1 cellular context compared by ENCODE assay signal in genomic region chr17:75783803-75784472, GRCh38.
TF ChIP-seq lines count a peak whose summit lies in the region.

No MANE protein-coding gene starts in this region.

TF ChIP-seq in HepG2, 621 proteins besides CTCF, POLR2A, EP300 and RAD21 (continued from another document and continues in another):
- TF ChIP-seq RERE (CRISPR knock-in tag; IDR thresholded peaks at IDR 0.05; ENCODE audit: low read depth) (no peak), MTA1 (CRISPR knock-in tag; IDR thresholded peaks at IDR 0.05; ENCODE audit: borderline replicate concordance) (no peak; the same call in 1 of the 2 replicates), JUND (CRISPR knock-in tag; IDR thresholded peaks at IDR 0.05) (no peak), REPIN1 (CRISPR knock-in tag; IDR thresholded peaks at IDR 0.05; ENCODE audit: borderline replicate concordance, low read depth) (no peak), MXI1 (IDR thresholded peaks at IDR 0.05; ENCODE audit: borderline replicate concordance, low read depth, low read length) (no peak), DMAP1 (CRISPR knock-in tag; IDR thresholded peaks at IDR 0.05) (no peak), TARDBP (CRISPR knock-in tag; IDR thresholded peaks at IDR 0.05) (no peak), FOSL2 (CRISPR knock-in tag; IDR thresholded peaks at IDR 0.05) (no peak), SNAI1 (CRISPR knock-in tag; IDR thresholded peaks at IDR 0.05; ENCODE audit: borderline replicate concordance) (0 out of 2 replicates have a peak, but pooled peaks have one; percentile 61), ZMYM4 (CRISPR knock-in tag; IDR thresholded peaks at IDR 0.05) (no peak), ZNF33A (CRISPR knock-in tag; IDR thresholded peaks at IDR 0.05; ENCODE audit: borderline replicate concordance) (no peak), DNMT1 (CRISPR knock-in tag; IDR thresholded peaks at IDR 0.05) (no peak), ZSCAN25 (CRISPR knock-in tag; IDR thresholded peaks at IDR 0.05) (no peak), MXD4 (CRISPR knock-in tag; IDR thresholded peaks at IDR 0.05) (no peak), ZUFSP (CRISPR knock-in tag; IDR thresholded peaks at IDR 0.05; ENCODE audit: borderline replicate concordance) (no peak), ZNF354B (CRISPR knock-in tag; IDR thresholded peaks at IDR 0.05) (no peak), NAIF1 (CRISPR knock-in tag; IDR thresholded peaks at IDR 0.05; ENCODE audit: borderline replicate concordance) (no peak), ZC3H4 (CRISPR knock-in tag; IDR thresholded peaks at IDR 0.05; ENCODE audit: borderline replicate concordance) (peak; percentile 91; the same call in 1 of the 2 replicates), IRF2 (CRISPR knock-in tag; IDR thresholded peaks at IDR 0.05) (no peak), ZNF24 (IDR thresholded peaks at IDR 0.05) (no peak), MTF2 (CRISPR knock-in tag; IDR thresholded peaks at IDR 0.05; ENCODE audit: borderline replicate concordance) (no peak), ZNF101 (CRISPR knock-in tag; IDR thresholded peaks at IDR 0.05; ENCODE audit: borderline replicate concordance, low read depth) (no peak), BRD4 (CRISPR knock-in tag; IDR thresholded peaks at IDR 0.05) (no peak; the same call in 1 of the 2 replicates), POGZ (CRISPR knock-in tag; IDR thresholded peaks at IDR 0.05) (no peak), ZBTB26 (CRISPR knock-in tag; IDR thresholded peaks at IDR 0.05; ENCODE audit: borderline replicate concordance) (no peak), DR1 (CRISPR knock-in tag; IDR thresholded peaks at IDR 0.05) (0 out of 2 replicates have a peak, but pooled peaks have one; percentile 34), TAF15 (IDR thresholded peaks at IDR 0.05; ENCODE audit: low read depth, low read length, poor library complexity, severe bottlenecking) (no peak), EZH2 (conservative IDR thresholded peaks at IDR 0.05; ENCODE audit: low read depth, low read length) (no peak), U2AF1 (optimal IDR thresholded peaks at IDR 0.05; ENCODE audit: low read depth, low read length) (no peak), ZBTB21 (CRISPR knock-in tag; IDR thresholded peaks at IDR 0.05) (no peak), SAP130 (CRISPR knock-in tag; IDR thresholded peaks at IDR 0.05; ENCODE audit: low read depth) (no peak), ZBTB39 (CRISPR knock-in tag; IDR thresholded peaks at IDR 0.05) (no peak), TBX3 (IDR thresholded peaks at IDR 0.05; ENCODE audit: borderline replicate concordance) (no peak), ZNF687 (CRISPR knock-in tag; IDR thresholded peaks at IDR 0.05) (peak; percentile 23), ZNF790 (CRISPR knock-in tag; IDR thresholded peaks at IDR 0.05; ENCODE audit: borderline replicate concordance) (no peak), ZBTB8A (CRISPR knock-in tag; IDR thresholded peaks at IDR 0.05; ENCODE audit: borderline replicate concordance, low read depth) (no peak), ESRRA (CRISPR knock-in tag; IDR thresholded peaks at IDR 0.05; ENCODE audit: low read depth) (no peak; the same call in 1 of the 2 replicates), ZNF556 (CRISPR knock-in tag; IDR thresholded peaks at IDR 0.05; ENCODE audit: borderline replicate concordance) (0 out of 2 replicates have a peak, but pooled peaks have one; percentile 1), ZNF83 (CRISPR knock-in tag; IDR thresholded peaks at IDR 0.05; ENCODE audit: borderline replicate concordance) (no peak)
- TF ChIP-seq, protein P1, sequence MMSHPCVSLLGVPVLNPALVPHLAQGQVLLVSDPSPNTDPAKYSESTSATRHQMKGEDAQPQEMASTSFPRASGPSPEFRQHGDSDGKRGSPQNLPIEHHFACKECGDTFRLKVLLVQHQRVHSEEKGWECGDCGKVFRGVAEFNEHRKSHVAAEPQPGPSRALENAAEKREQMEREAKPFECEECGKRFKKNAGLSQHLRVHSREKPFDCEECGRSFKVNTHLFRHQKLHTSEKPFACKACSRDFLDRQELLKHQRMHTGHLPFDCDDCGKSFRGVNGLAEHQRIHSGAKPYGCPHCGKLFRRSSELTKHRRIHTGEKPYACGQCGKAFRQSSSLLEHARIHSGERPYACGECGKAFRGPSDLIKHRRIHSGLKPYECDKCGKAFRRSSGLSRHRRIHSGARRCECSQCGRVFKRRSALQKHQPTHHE (CRISPR knock-in tag; IDR thresholded peaks at IDR 0.05; ENCODE audit: borderline replicate concordance), result peak; percentile 76; the same call in 1 of the 2 replicates
- TF ChIP-seq, protein P2, sequence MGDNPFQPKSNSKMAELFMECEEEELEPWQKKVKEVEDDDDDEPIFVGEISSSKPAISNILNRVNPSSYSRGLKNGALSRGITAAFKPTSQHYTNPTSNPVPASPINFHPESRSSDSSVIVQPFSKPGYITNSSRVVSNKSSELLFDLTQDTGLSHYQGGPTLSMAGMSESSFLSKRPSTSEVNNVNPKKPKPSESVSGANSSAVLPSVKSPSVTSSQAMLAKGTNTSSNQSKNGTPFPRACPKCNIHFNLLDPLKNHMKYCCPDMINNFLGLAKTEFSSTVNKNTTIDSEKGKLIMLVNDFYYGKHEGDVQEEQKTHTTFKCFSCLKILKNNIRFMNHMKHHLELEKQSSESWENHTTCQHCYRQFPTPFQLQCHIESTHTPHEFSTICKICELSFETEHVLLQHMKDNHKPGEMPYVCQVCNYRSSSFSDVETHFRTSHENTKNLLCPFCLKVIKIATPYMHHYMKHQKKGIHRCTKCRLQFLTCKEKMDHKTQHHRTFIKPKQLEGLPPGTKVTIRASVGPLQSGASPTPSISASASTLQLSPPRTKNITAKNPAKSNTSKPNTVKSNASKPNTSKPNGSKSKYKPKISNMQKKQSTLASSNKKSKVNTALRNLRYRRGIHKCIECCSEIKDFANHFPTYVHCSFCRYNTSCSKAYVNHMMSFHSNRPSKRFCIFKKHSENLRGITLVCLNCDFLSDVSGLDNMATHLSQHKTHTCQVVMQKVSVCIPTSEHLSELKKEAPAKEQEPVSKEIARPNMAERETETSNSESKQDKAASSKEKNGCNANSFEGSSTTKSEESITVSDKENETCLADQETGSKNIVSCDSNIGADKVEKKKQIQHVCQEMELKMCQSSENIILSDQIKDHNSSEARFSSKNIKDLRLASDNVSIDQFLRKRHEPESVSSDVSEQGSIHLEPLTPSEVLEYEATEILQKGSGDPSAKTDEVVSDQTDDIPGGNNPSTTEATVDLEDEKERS (CRISPR knock-in tag; IDR thresholded peaks at IDR 0.05), result no peak; the same call in 1 of the 2 replicates
- TF ChIP-seq, protein P3, sequence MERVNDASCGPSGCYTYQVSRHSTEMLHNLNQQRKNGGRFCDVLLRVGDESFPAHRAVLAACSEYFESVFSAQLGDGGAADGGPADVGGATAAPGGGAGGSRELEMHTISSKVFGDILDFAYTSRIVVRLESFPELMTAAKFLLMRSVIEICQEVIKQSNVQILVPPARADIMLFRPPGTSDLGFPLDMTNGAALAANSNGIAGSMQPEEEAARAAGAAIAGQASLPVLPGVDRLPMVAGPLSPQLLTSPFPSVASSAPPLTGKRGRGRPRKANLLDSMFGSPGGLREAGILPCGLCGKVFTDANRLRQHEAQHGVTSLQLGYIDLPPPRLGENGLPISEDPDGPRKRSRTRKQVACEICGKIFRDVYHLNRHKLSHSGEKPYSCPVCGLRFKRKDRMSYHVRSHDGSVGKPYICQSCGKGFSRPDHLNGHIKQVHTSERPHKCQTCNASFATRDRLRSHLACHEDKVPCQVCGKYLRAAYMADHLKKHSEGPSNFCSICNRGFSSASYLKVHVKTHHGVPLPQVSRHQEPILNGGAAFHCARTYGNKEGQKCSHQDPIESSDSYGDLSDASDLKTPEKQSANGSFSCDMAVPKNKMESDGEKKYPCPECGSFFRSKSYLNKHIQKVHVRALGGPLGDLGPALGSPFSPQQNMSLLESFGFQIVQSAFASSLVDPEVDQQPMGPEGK (CRISPR knock-in tag; IDR thresholded peaks at IDR 0.05), result no peak
